1 cellular context compared by ENCODE assay signal in the genomic region with DNA sequence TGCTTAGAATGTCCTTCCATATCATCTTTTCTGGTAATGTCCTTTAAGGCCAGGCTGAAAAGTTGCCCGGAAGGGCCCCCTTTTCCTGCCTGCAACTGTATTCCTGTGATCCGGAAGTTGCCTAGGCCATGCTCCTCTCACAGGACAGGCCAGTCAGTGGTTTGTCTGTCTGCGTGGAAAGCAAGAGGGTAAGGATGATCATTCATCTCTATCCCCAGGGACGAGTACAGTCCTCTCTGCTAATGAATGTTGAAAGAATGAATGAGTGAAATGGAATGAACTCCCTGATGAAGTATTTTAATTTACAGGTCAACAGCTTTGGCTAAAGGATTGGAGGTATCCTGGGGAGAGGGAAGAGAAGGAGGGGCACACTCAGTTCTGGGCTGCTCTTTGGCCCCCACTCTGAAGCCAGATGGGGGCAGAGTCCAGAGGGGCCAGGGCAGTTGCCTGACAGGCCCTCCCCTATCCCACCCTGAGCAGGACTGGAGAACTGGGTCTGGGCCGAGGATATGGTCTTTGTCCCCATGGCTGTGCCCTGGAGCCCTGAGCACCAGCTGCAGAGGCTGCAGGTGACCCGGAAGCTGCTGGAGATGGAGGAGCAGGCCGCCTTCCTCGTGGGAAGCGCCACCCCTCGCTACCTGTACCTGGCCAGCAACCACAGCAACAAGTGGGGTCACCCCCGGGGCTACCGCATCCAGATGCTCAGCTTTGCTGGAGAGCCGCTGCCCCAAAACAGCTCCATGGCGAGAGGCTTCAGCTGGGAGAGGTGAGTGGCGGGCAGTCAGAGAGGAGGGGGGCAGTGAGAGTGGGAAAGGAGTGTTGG.
A peak's percentile ranks its signal among the peaks of the same experiment; 100 is the strongest.
TF ChIP-seq lines count a peak whose summit lies in the region.

No MANE protein-coding gene starts in this region.

TF ChIP-seq in HepG2, 621 proteins besides CTCF, POLR2A, EP300 and RAD21 (continued from another document and continues in another):
- TF ChIP-seq, protein P1, sequence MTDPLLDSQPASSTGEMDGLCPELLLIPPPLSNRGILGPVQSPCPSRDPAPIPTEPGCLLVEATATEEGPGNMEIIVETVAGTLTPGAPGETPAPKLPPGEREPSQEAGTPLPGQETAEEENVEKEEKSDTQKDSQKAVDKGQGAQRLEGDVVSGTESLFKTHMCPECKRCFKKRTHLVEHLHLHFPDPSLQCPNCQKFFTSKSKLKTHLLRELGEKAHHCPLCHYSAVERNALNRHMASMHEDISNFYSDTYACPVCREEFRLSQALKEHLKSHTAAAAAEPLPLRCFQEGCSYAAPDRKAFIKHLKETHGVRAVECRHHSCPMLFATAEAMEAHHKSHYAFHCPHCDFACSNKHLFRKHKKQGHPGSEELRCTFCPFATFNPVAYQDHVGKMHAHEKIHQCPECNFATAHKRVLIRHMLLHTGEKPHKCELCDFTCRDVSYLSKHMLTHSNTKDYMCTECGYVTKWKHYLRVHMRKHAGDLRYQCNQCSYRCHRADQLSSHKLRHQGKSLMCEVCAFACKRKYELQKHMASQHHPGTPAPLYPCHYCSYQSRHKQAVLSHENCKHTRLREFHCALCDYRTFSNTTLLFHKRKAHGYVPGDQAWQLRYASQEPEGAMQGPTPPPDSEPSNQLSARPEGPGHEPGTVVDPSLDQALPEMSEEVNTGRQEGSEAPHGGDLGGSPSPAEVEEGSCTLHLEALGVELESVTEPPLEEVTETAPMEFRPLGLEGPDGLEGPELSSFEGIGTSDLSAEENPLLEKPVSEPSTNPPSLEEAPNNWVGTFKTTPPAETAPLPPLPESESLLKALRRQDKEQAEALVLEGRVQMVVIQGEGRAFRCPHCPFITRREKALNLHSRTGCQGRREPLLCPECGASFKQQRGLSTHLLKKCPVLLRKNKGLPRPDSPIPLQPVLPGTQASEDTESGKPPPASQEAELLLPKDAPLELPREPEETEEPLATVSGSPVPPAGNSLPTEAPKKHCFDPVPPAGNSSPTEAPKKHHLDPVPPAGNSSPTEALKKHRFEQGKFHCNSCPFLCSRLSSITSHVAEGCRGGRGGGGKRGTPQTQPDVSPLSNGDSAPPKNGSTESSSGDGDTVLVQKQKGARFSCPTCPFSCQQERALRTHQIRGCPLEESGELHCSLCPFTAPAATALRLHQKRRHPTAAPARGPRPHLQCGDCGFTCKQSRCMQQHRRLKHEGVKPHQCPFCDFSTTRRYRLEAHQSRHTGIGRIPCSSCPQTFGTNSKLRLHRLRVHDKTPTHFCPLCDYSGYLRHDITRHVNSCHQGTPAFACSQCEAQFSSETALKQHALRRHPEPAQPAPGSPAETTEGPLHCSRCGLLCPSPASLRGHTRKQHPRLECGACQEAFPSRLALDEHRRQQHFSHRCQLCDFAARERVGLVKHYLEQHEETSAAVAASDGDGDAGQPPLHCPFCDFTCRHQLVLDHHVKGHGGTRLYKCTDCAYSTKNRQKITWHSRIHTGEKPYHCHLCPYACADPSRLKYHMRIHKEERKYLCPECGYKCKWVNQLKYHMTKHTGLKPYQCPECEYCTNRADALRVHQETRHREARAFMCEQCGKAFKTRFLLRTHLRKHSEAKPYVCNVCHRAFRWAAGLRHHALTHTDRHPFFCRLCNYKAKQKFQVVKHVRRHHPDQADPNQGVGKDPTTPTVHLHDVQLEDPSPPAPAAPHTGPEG (CRISPR knock-in tag; IDR thresholded peaks at IDR 0.05): no peak; the same call in 1 of the 2 replicates
- TF ChIP-seq SMC3 (IDR thresholded peaks at IDR 0.05; ENCODE audit: low read length) (no peak), BRD4 (CRISPR knock-in tag; IDR thresholded peaks at IDR 0.05) (peak; percentile 74; the same call in 1 of the 2 replicates), FOSL1 (CRISPR knock-in tag; IDR thresholded peaks at IDR 0.05; ENCODE audit: borderline replicate concordance) (no peak), PCBP1 (IDR thresholded peaks at IDR 0.05; ENCODE audit: borderline replicate concordance, low read depth, low read length) (no peak), ZNF746 (CRISPR knock-in tag; IDR thresholded peaks at IDR 0.05) (peak; percentile 76), TBX3 (IDR thresholded peaks at IDR 0.05; ENCODE audit: borderline replicate concordance) (no peak), ZNF691 (CRISPR knock-in tag; IDR thresholded peaks at IDR 0.05; ENCODE audit: borderline replicate concordance, low read depth) (peak; percentile 55; the same call in 1 of the 2 replicates), SRY (CRISPR knock-in tag; IDR thresholded peaks at IDR 0.05) (no peak; the same call in 1 of the 2 replicates), SP5 (CRISPR knock-in tag; IDR thresholded peaks at IDR 0.05; ENCODE audit: borderline replicate concordance, low read depth) (peak; percentile 78), ZEB1 (IDR thresholded peaks at IDR 0.05; ENCODE audit: insufficient replicate concordance, low read depth) (peak; percentile 93), ZNF24 (IDR thresholded peaks at IDR 0.05) (0 out of 2 replicates have a peak, but pooled peaks have one; percentile 50), ZBTB38 (CRISPR knock-in tag; IDR thresholded peaks at IDR 0.05) (peak; percentile 96), SOX5 (CRISPR knock-in tag; IDR thresholded peaks at IDR 0.05; ENCODE audit: borderline replicate concordance) (no peak), GPN1 (CRISPR knock-in tag; IDR thresholded peaks at IDR 0.05; ENCODE audit: borderline replicate concordance) (no peak), ZNF20 (CRISPR knock-in tag; IDR thresholded peaks at IDR 0.05) (no peak), HOXA3 (CRISPR knock-in tag; IDR thresholded peaks at IDR 0.05) (peak; percentile 69), SETDB1 (CRISPR knock-in tag; IDR thresholded peaks at IDR 0.05; ENCODE audit: borderline replicate concordance) (no peak), TRIM24 (CRISPR knock-in tag; IDR thresholded peaks at IDR 0.05) (no peak), TAF15 (IDR thresholded peaks at IDR 0.05; ENCODE audit: low read depth, low read length, poor library complexity, severe bottlenecking) (peak; percentile 75), PCBP2 (optimal IDR thresholded peaks at IDR 0.05; ENCODE audit: low read depth, low read length, poor library complexity, severe bottlenecking) (no peak), ZNF333 (CRISPR knock-in tag; IDR thresholded peaks at IDR 0.05; ENCODE audit: borderline replicate concordance) (no peak), ZNF292 (CRISPR knock-in tag; IDR thresholded peaks at IDR 0.05; ENCODE audit: borderline replicate concordance, low read depth) (no peak; the same call in 1 of the 2 replicates), KDM6A (CRISPR knock-in tag; IDR thresholded peaks at IDR 0.05; ENCODE audit: low read depth) (peak; percentile 76; the same call in 1 of the 2 replicates), NR2F1 (CRISPR knock-in tag; IDR thresholded peaks at IDR 0.05) (peak in 1 of 2 experiments; percentile 33; a peak in 1 of 4 replicates), ATRX (CRISPR knock-in tag; IDR thresholded peaks at IDR 0.05; ENCODE audit: borderline replicate concordance) (no peak), HNRNPUL1 (IDR thresholded peaks at IDR 0.05; ENCODE audit: low read depth, low read length) (no peak), ZNF232 (CRISPR knock-in tag; IDR thresholded peaks at IDR 0.05; ENCODE audit: borderline replicate concordance) (peak; percentile 95; the same call in 1 of the 2 replicates), ZNF839 (CRISPR knock-in tag; IDR thresholded peaks at IDR 0.05; ENCODE audit: borderline replicate concordance) (0 out of 2 replicates have a peak, but pooled peaks have one; percentile 61), HMGXB3 (CRISPR knock-in tag; IDR thresholded peaks at IDR 0.05; ENCODE audit: borderline replicate concordance) (no peak)
- TF ChIP-seq, protein P2, sequence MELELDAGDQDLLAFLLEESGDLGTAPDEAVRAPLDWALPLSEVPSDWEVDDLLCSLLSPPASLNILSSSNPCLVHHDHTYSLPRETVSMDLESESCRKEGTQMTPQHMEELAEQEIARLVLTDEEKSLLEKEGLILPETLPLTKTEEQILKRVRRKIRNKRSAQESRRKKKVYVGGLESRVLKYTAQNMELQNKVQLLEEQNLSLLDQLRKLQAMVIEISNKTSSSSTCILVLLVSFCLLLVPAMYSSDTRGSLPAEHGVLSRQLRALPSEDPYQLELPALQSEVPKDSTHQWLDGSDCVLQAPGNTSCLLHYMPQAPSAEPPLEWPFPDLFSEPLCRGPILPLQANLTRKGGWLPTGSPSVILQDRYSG (CRISPR knock-in tag; IDR thresholded peaks at IDR 0.05): no peak
- TF ChIP-seq, protein P3, sequence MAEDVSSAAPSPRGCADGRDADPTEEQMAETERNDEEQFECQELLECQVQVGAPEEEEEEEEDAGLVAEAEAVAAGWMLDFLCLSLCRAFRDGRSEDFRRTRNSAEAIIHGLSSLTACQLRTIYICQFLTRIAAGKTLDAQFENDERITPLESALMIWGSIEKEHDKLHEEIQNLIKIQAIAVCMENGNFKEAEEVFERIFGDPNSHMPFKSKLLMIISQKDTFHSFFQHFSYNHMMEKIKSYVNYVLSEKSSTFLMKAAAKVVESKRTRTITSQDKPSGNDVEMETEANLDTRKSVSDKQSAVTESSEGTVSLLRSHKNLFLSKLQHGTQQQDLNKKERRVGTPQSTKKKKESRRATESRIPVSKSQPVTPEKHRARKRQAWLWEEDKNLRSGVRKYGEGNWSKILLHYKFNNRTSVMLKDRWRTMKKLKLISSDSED (CRISPR knock-in tag; IDR thresholded peaks at IDR 0.05): no peak
- TF ChIP-seq, protein P4, sequence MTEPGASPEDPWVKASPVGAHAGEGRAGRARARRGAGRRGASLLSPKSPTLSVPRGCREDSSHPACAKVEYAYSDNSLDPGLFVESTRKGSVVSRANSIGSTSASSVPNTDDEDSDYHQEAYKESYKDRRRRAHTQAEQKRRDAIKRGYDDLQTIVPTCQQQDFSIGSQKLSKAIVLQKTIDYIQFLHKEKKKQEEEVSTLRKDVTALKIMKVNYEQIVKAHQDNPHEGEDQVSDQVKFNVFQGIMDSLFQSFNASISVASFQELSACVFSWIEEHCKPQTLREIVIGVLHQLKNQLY (CRISPR knock-in tag; IDR thresholded peaks at IDR 0.05): no peak
- TF ChIP-seq, protein P5, sequence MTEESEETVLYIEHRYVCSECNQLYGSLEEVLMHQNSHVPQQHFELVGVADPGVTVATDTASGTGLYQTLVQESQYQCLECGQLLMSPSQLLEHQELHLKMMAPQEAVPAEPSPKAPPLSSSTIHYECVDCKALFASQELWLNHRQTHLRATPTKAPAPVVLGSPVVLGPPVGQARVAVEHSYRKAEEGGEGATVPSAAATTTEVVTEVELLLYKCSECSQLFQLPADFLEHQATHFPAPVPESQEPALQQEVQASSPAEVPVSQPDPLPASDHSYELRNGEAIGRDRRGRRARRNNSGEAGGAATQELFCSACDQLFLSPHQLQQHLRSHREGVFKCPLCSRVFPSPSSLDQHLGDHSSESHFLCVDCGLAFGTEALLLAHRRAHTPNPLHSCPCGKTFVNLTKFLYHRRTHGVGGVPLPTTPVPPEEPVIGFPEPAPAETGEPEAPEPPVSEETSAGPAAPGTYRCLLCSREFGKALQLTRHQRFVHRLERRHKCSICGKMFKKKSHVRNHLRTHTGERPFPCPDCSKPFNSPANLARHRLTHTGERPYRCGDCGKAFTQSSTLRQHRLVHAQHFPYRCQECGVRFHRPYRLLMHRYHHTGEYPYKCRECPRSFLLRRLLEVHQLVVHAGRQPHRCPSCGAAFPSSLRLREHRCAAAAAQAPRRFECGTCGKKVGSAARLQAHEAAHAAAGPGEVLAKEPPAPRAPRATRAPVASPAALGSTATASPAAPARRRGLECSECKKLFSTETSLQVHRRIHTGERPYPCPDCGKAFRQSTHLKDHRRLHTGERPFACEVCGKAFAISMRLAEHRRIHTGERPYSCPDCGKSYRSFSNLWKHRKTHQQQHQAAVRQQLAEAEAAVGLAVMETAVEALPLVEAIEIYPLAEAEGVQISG (CRISPR knock-in tag; IDR thresholded peaks at IDR 0.05): peak; percentile 47; the same call in 1 of the 2 replicates
